ENCODE assay signal across 1 cellular context in genomic region chr12:42162940-42163339, GRCh38.
TF ChIP-seq lines count a peak whose summit lies in the region.

No MANE protein-coding gene starts in this region.

TF ChIP-seq in GM12878, 131 proteins besides CTCF, POLR2A, EP300 and RAD21 (continued from another document):
- TF ChIP-seq, protein P1, sequence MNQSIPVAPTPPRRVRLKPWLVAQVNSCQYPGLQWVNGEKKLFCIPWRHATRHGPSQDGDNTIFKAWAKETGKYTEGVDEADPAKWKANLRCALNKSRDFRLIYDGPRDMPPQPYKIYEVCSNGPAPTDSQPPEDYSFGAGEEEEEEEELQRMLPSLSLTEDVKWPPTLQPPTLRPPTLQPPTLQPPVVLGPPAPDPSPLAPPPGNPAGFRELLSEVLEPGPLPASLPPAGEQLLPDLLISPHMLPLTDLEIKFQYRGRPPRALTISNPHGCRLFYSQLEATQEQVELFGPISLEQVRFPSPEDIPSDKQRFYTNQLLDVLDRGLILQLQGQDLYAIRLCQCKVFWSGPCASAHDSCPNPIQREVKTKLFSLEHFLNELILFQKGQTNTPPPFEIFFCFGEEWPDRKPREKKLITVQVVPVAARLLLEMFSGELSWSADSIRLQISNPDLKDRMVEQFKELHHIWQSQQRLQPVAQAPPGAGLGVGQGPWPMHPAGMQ (IDR thresholded peaks at IDR 0.05; ENCODE audit: borderline replicate concordance): no peak
- TF ChIP-seq, protein P2, sequence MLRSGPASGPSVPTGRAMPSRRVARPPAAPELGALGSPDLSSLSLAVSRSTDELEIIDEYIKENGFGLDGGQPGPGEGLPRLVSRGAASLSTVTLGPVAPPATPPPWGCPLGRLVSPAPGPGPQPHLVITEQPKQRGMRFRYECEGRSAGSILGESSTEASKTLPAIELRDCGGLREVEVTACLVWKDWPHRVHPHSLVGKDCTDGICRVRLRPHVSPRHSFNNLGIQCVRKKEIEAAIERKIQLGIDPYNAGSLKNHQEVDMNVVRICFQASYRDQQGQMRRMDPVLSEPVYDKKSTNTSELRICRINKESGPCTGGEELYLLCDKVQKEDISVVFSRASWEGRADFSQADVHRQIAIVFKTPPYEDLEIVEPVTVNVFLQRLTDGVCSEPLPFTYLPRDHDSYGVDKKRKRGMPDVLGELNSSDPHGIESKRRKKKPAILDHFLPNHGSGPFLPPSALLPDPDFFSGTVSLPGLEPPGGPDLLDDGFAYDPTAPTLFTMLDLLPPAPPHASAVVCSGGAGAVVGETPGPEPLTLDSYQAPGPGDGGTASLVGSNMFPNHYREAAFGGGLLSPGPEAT (IDR thresholded peaks at IDR 0.05; ENCODE audit: low read depth): no peak
- no peak for TF ChIP-seq NFYA (IDR thresholded peaks at IDR 0.05; ENCODE audit: borderline replicate concordance, low read depth, low read length)
